ENCODE assay signal across 1 cellular context in the genomic region with DNA sequence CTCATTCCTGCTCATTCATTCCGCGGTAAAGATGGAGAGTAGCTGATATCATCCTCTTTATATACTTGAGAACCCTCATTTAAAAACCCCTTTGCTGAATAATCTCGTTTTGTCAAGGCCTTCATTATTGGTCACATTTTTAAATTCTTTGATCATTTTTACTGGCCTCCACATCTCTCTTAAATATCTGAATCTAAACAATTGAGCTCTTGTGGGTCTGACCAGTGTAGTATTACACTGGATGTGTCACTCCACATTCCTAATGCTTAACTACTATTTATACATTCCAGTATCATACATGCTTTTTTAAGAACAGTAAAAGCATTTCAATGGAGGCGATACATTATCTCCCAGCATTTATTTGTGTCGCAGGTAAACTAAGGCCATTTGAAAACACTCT.
TF ChIP-seq lines count a peak whose summit lies in the region.

No MANE protein-coding gene starts in this region.

TF ChIP-seq in IMR-90, 13 proteins besides CTCF, POLR2A, EP300 and RAD21 (continued from another document):
- TF ChIP-seq USF2 (IDR thresholded peaks at IDR 0.05; ENCODE audit: low read depth, low read length): no peak
- no peak for TF ChIP-seq FOS (IDR thresholded peaks at IDR 0.05; ENCODE audit: low read depth, low read length)
